8 cellular contexts compared by ENCODE assay signal in genomic region chr22:32644252-32645100, GRCh38.
A peak's percentile ranks its signal among the peaks of the same experiment; 100 is the strongest.
DNase-seq lines count a peak whose midpoint lies in the region; ATAC-seq and TF ChIP-seq lines count a peak whose summit lies in the region.

No MANE protein-coding gene starts in this region.

- H3K27me3 ChIP-seq in heart left ventricle = no peaks in the 10 kb centered on the region
- no peaks in the 10 kb centered on the region for H3K27me3 ChIP-seq in skeletal muscle satellite cell (ENCODE audit: control insufficient read depth, insufficient read depth, low read length)

- intact Hi-C loops in heart left ventricle (cut with DNase I) = no loop called here

- no peaks in the 10 kb centered on the region for H3K27me3 Mint-ChIP-seq in activated T-cell treated with anti-CD3 and anti-CD28 coated beads, Interleukin-2, amount 50 U/mL, for 4 hours (ENCODE audit: low read depth)

- H3K4me2 ChIP-seq in skeletal muscle satellite cell (ENCODE audit: low read length) = no peak overlapping the region

- H3K36me3 ChIP-seq in heart left ventricle = no peaks in the 10 kb centered on the region
- H3K36me3 ChIP-seq in skeletal muscle satellite cell (ENCODE audit: insufficient read depth, low read length) = no peaks in the 10 kb centered on the region

- H3K9me3 ChIP-seq in heart left ventricle (peaks cover 0 to 8% (median 0%) of the 10 kb centered on the region in 12 donors), skeletal muscle satellite cell (replicated peaks; ENCODE audit: low read length) (no peaks in the 10 kb centered on the region)

- peak; percentile 57 to 67 for ATAC-seq in activated T-cell treated with anti-CD3 and anti-CD28 coated beads, Interleukin-2, amount 50 U/mL, for 4 hours
- ATAC-seq in heart left ventricle (peak; percentile 78 to 96 (median 85)), GM19463 (IDR thresholded peaks at IDR 0.05; ENCODE audit: unreplicated experiment) (no peak)

- H3K9me3 Mint-ChIP-seq in activated T-cell treated with anti-CD3 and anti-CD28 coated beads, Interleukin-2, amount 50 U/mL, for 4 hours = no peaks in the 10 kb centered on the region

- H3K27ac ChIP-seq in heart left ventricle = peak overlapping the region; percentile 68 to 93 (median 84)

- H3K4me3 ChIP-seq in heart left ventricle = no peak overlapping the region
- no peak overlapping the region for H3K4me3 ChIP-seq in skeletal muscle satellite cell (ENCODE audit: low read length)

- peak overlapping the region; percentile 22 for H3K9ac ChIP-seq in skeletal muscle satellite cell (ENCODE audit: low read depth, low read length)

- peak; percentile 86 for DNase-seq in M059J (ENCODE audit: low read depth)
- DNase-seq in activated T-cell treated with anti-CD3 and anti-CD28 coated beads, Interleukin-2, amount 50 U/mL, for 4 hours = no peak
- peak; percentile 69 to 82 (median 77) for DNase-seq in heart left ventricle
- DNase-seq in SKM-1 treated with dmso at 0.1 percent for 144 hours (lab: John Stamatoyannopoulos, UW; ENCODE audit: unreplicated experiment) = no peak
- no peak for DNase-seq in germinal center (ENCODE audit: low spot score)
- DNase-seq in DMS79 treated with DMSO at 0.1 percent for 48 hours (lab: John Stamatoyannopoulos, UW) = no peak

- peak in 1 of 2 donors; percentile 24 for TF ChIP-seq POLR2A in heart left ventricle (IDR thresholded peaks at IDR 0.05)

- peak overlapping the region; percentile 58 for H3K4me3 Mint-ChIP-seq in activated T-cell treated with anti-CD3 and anti-CD28 coated beads, Interleukin-2, amount 50 U/mL, for 4 hours

- no peaks in the 10 kb centered on the region for H3K36me3 Mint-ChIP-seq in activated T-cell treated with anti-CD3 and anti-CD28 coated beads, Interleukin-2, amount 50 U/mL, for 4 hours (ENCODE audit: insufficient read depth)

- 36 to 48% (median 44%) methylated on average over 14 of the region's 14 CpGs for whole genome bisulfite sequencing in heart left ventricle, 4 donors

- H3K4me1 Mint-ChIP-seq in activated T-cell treated with anti-CD3 and anti-CD28 coated beads, Interleukin-2, amount 50 U/mL, for 4 hours (ENCODE audit: low read depth) = peaks cover 15% of the 10 kb centered on the region

- peak in 3 of 12 donors; percentile 15 to 31 (median 25) for TF ChIP-seq CTCF in heart left ventricle (IDR thresholded peaks at IDR 0.05)

- peaks cover 0 to 15% (median 12%) of the 10 kb centered on the region in 12 donors for H3K4me1 ChIP-seq in heart left ventricle
- H3K4me1 ChIP-seq in skeletal muscle satellite cell (ENCODE audit: control insufficient read depth, insufficient read depth, low read length) = peaks cover 14% of the 10 kb centered on the region

Comparison
In these comparisons a context has a peak if more than half of its experiments do, and no peak if none do; other contexts are left out.
1. DNase-seq: peak in M059J (single experiment) and heart left ventricle (5 of 5); none in activated T-cell treated with anti-CD3 and anti-CD28 coated beads, Interleukin-2, amount 50 U/mL, for 4 hours (single experiment), SKM-1 treated with dmso at 0.1 percent for 144 hours (single experiment), germinal center (single experiment) and DMS79 treated with DMSO at 0.1 percent for 48 hours (single experiment).